Comparison of ENCODE assay signal across 7 cellular contexts in the genomic region with DNA sequence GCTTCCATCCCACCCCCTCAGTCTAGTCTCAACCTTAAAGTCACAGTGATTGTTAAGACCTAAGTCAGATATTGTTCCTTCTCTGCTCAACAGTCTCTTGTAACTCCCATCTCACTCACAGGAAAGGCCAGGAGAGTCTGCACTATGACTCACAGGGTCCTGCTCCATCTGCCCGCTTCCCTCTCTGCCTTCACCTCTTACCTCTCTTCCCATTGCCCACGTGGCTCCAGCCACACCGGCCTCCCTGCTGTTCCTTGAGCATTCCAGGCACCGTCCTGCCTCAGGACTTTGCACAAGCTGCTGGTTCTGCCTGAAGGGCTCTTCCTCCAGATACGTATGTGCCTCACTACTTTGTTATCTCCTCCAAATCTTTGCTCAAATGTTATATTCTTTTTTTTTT. TPM values are rescaled to one million over a fixed set of nuclear protein-coding genes. Genes with fewer than 3 reads are reported as not detected.
"Had no signal": no experiment of that assay in that cellular context is flagged by ENCODE, and none has a peak within 500 bp of the region (broad histone marks: within the 10 kb centered on the region; RNA-seq: fewer than 3 reads in every experiment).

No MANE protein-coding gene starts in this region.

RNA-seq across cellular contexts. Expression of gene GPR32, which starts 3.0 kb away (rescaled TPM):
- total RNA-seq: activated CD8-positive, alpha-beta T cell treated with anti-CD3 and anti-CD28 coated beads for 36 hours; activated naive CD8-positive, alpha-beta T cell treated with anti-CD3 and anti-CD28 coated beads for 36 hours; activated T-cell treated with anti-CD3 and anti-CD28 coated beads, Interleukin-2, amount 50 U/mL, for 72 hours; activated T-helper 2 cell treated with anti-CD3 and anti-CD28 coated beads, Interferon-gamma antibody, Interleukin-2, Interleukin-4, amounts not matched to agents 10 μg/mL and 5 μg/mL and 100 μg/mL, durations not matched to agents 14 hours and 24 hours and 36 hours; cardiac septum; T-helper 1 cell treated with Interleukin-12 subunit alpha and Interleukin-12 subunit beta and Interleukin-4 antibody, amounts not matched to agents 30 ng/mL and 1 ng/mL, for 36 hours had no signal
- polyA plus RNA-seq: adipose tissue had no signal

RNA-seq across cellular contexts. Expression of gene ACP4, which starts 23.0 kb away (rescaled TPM):
- total RNA-seq: activated CD8-positive, alpha-beta T cell treated with anti-CD3 and anti-CD28 coated beads for 36 hours; activated naive CD8-positive, alpha-beta T cell treated with anti-CD3 and anti-CD28 coated beads for 36 hours; activated T-cell treated with anti-CD3 and anti-CD28 coated beads, Interleukin-2, amount 50 U/mL, for 72 hours; activated T-helper 2 cell treated with anti-CD3 and anti-CD28 coated beads, Interferon-gamma antibody, Interleukin-2, Interleukin-4, amounts not matched to agents 10 μg/mL and 5 μg/mL and 100 μg/mL, durations not matched to agents 14 hours and 24 hours and 36 hours; cardiac septum; T-helper 1 cell treated with Interleukin-12 subunit alpha and Interleukin-12 subunit beta and Interleukin-4 antibody, amounts not matched to agents 30 ng/mL and 1 ng/mL, for 36 hours had no signal
- polyA plus RNA-seq: adipose tissue had no signal

RNA-seq across cellular contexts. Expression of gene SHANK1, which starts 47.7 kb away (rescaled TPM):
- total RNA-seq: activated T-helper 2 cell treated with anti-CD3 and anti-CD28 coated beads, Interferon-gamma antibody, Interleukin-2, Interleukin-4, amounts not matched to agents 10 μg/mL and 5 μg/mL and 100 μg/mL, durations not matched to agents 14 hours and 24 hours and 36 hours; T-helper 1 cell treated with Interleukin-12 subunit alpha and Interleukin-12 subunit beta and Interleukin-4 antibody, amounts not matched to agents 30 ng/mL and 1 ng/mL, for 36 hours had no signal

RNA-seq across cellular contexts. Expression of gene KLK1, which starts 56.3 kb away (rescaled TPM):
- total RNA-seq: cardiac septum had no signal
